ENCODE assay signal across 12 cellular contexts in the genomic region with DNA sequence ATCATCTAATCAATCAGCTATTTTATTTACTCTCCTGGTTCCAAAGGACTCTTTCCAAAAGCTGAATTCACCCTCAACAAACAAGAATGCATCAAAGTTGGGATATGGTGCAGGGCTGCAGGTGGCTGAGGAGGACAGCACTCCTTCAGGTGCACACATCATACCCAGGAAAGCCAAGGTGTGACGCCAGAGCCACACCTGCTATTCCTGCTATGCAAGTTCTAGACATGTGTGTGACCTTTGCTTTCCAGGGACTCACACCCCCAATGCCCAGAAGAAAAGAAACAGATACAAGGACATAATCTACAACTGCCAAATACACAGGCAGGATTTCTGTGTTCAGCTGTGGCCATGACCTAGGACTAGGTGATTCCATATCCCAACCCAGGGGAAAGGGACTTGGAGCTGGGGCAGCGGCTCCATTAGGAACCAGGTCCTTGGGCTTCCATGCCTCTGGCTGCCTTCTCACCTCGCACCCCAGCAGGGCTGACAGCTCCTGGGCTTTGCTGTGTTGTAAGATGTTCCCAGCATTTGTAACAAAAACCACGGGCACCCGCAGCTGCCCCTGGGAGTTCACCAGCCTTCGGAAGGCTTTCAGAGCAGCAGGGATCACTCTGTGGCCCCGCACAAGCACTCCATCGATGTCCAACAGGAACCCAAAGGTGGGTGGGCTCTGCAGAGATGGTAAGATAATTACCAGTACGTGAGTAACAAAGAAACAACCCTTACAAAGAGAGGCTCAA.
"Had no signal": no experiment of that assay in that cellular context is flagged by ENCODE, and none has a peak within 500 bp of the region (broad histone marks: within the 10 kb centered on the region; RNA-seq: fewer than 3 reads in every experiment).

No MANE protein-coding gene starts in this region.

- H3K36me3 ChIP-seq: ovary, thyroid gland had no signal

- H3K4me1 ChIP-seq: thyroid gland had no signal

- H3K27ac ChIP-seq: coronary artery, ovary, thyroid gland had no signal

- H3K9me3 ChIP-seq: ovary, thyroid gland had no signal

- H3K27me3 ChIP-seq: ovary, thyroid gland had no signal

- DNase-seq: activated CD4-positive, alpha-beta T cell treated with anti-CD3 and anti-CD28 coated beads for 48 hours; activated CD8-positive, alpha-beta memory T cell treated with anti-CD3 and anti-CD28 coated beads, Interleukin-2, amount 50 U/mL, for 48 hours; activated CD8-positive, alpha-beta T cell treated with anti-CD3 and anti-CD28 coated beads, Interleukin-2, amount 10 ng/mL, durations not matched to agents 7 days and 5 days; activated naive CD4-positive, alpha-beta T cell treated with anti-CD3 and anti-CD28 coated beads for 36 hours; caudate nucleus; effector CD8-positive, alpha-beta T cell; left cardiac atrium; mammary epithelial cell; ovary; T-cell; thyroid gland had no signal

- H3K4me3 ChIP-seq: coronary artery, ovary, thyroid gland had no signal
